ENCODE assay signal across 24 cellular contexts in genomic region chr9:17013010-17013409, GRCh38.
DNase-seq lines count a peak whose midpoint lies in the region; ATAC-seq, FAIRE-seq and TF ChIP-seq lines count a peak whose summit lies in the region.
"Had no signal": no experiment of that assay in that cellular context is flagged by ENCODE, and none has a peak within 500 bp of the region (broad histone marks: within the 10 kb centered on the region; RNA-seq: fewer than 3 reads in every experiment).

No MANE protein-coding gene starts in this region.

- no peak overlapping the region for H4K91ac ChIP-seq in H1 (replicated peaks; ENCODE audit: insufficient read length, low read length)

- H3K4me3 ChIP-seq in RWPE2 (ENCODE audit: severe bottlenecking) (no peak overlapping the region), H1 (ENCODE audit: extremely low read depth in 1 of 4, insufficient read depth in 2 of 4, low read depth in 3 of 4, low read length in 4 of 4) (no peak overlapping the region), keratinocyte (ENCODE audit: control insufficient read depth in 2 of 3, extremely low read depth in 1 of 3, insufficient read depth in 2 of 3, low read depth in 1 of 3, low read length in 3 of 3) (no peak overlapping the region)
- H3K4me3 ChIP-seq: GM23248 had no signal

- DNase-seq in RWPE2 (ENCODE audit: low spot score) (no peak), H1 (ENCODE audit: low read depth in 1 of 2, low spot score in 2 of 2) (no peak), keratinocyte (ENCODE audit: low read depth, low spot score) (peak; percentile 65), urothelium cell line (ENCODE audit: low spot score) (peak; percentile 6)
- DNase-seq: ACHN; BE2C; C1 segment of cervical spinal cord; Caco-2; CD4-positive, CD25-positive, alpha-beta regulatory T cell; CD8-positive, alpha-beta memory T cell; GM23248; H7; HFFc6; KG1 had no signal

- dilution Hi-C loops in keratinocyte (cut with MboI; ENCODE audit: extremely low pct_ligation_motif_present, low sequenced_read_pairs): no loop called here

- no peak overlapping the region for H3K4me2 ChIP-seq in H1 (ENCODE audit: insufficient read depth in 1 of 2, low read depth in 2 of 2, low read length in 2 of 2)
- peak overlapping the region; percentile 30 for H3K4me2 ChIP-seq in keratinocyte (ENCODE audit: control insufficient read depth, extremely low read depth, insufficient read depth, low read depth, low read length)

- H4K8ac ChIP-seq in H1 (ENCODE audit: extremely low read depth, insufficient read depth, low read length): no peak overlapping the region

- H3K9ac ChIP-seq in H1 (replicated peaks in 1 of 4; ENCODE audit: extremely low read depth in 1 of 4, low read depth in 3 of 4, low read length in 3 of 4) (no peak overlapping the region), keratinocyte (ENCODE audit: control insufficient read depth, extremely low read depth, insufficient read depth, low read length) (peak overlapping the region; percentile 17)
- H3K9ac ChIP-seq: GM23248 had no signal

- H3K4ac ChIP-seq in H1 (replicated peaks; ENCODE audit: insufficient read length, low read depth, low read length): no peak overlapping the region

- no peaks in the 10 kb centered on the region for H3K9me1 ChIP-seq in keratinocyte (ENCODE audit: control insufficient read depth, extremely low read depth, insufficient read depth, low read length)

- no peak for TF ChIP-seq EP300 in H1 (IDR thresholded peaks at IDR 0.05; ENCODE audit: borderline replicate concordance in 1 of 2, low read depth in 2 of 2, low read length in 2 of 2)

- no peak overlapping the region for H3K14ac ChIP-seq in H1 (ENCODE audit: insufficient read length)

- no peak for FAIRE-seq in H1 (lab: Jason Lieb, UNC)
- FAIRE-seq in keratinocyte (lab: Jason Lieb, UNC): peak; percentile 93
- no peak for FAIRE-seq in urothelium cell line (lab: Jason Lieb, UNC)
- FAIRE-seq: A204.1, D721Med, G401.6, GM12892, GM18507, GM19239 had no signal

- no peak overlapping the region for H2BK20ac ChIP-seq in H1 (ENCODE audit: low read length)

- no peaks in the 10 kb centered on the region for H3K9me3 ChIP-seq in RWPE2 (ENCODE audit: severe bottlenecking)
- no peaks in the 10 kb centered on the region for H3K9me3 ChIP-seq in H1 (ENCODE audit: insufficient read depth in 2 of 2, low read depth in 1 of 2, low read length in 1 of 2)
- no peaks in the 10 kb centered on the region for H3K9me3 ChIP-seq in keratinocyte (ENCODE audit: control insufficient read depth, low read depth, low read length)
- H3K9me3 ChIP-seq: BE2C, Caco-2 had no signal

- CTCF ChIA-PET in H1 (lab: Charles Lee; ENCODE audit: partially characterized antibody): interaction anchor here (1.6 kb wide), 1 partner anchor 9 kb away, joined by 5 read pairs; no protein-coding TSS in a partner anchor

- H4K20me1 ChIP-seq in H1 (replicated peaks in 1 of 2; ENCODE audit: control insufficient read depth in 1 of 2, insufficient read depth in 2 of 2, low read length in 2 of 2) (no peaks in the 10 kb centered on the region), keratinocyte (ENCODE audit: control insufficient read depth, extremely low read depth, insufficient read depth, low read length) (no peaks in the 10 kb centered on the region)

- H3K4me1 ChIP-seq in RWPE2 (ENCODE audit: insufficient read depth, poor library complexity, severe bottlenecking): no peaks in the 10 kb centered on the region
- H3K4me1 ChIP-seq in H1 (replicated peaks in 1 of 4; ENCODE audit: control insufficient read depth in 3 of 4, insufficient read depth in 4 of 4, low read length in 3 of 4): no peaks in the 10 kb centered on the region
- peaks cover 20% of the 10 kb centered on the region for H3K4me1 ChIP-seq in keratinocyte (ENCODE audit: control insufficient read depth, extremely low read depth, insufficient read depth, low read length)
- H3K4me1 ChIP-seq: Caco-2 had no signal

- no peak overlapping the region for H3K18ac ChIP-seq in H1 (ENCODE audit: extremely low read depth, low read length)

- POLR2A ChIA-PET in H1 (lab: Charles Lee; ENCODE audit: partially characterized antibody): no interaction called here

- H3K79me2 ChIP-seq in H1 (ENCODE audit: control insufficient read depth in 1 of 2, insufficient read depth in 2 of 2, low read length in 2 of 2) (no peaks in the 10 kb centered on the region), keratinocyte (ENCODE audit: control insufficient read depth, insufficient read depth, low read length) (no peaks in the 10 kb centered on the region)

- no peak overlapping the region for H3K56ac ChIP-seq in H1 (replicated peaks; ENCODE audit: insufficient read length, low read depth, low read length)

- H2AK5ac ChIP-seq in H1 (ENCODE audit: low read depth, low read length): no peak overlapping the region

- no peak overlapping the region for H3K27ac ChIP-seq in RWPE2 (ENCODE audit: poor library complexity, severe bottlenecking)
- no peak overlapping the region for H3K27ac ChIP-seq in H1 (ENCODE audit: low read depth, low read length)
- H3K27ac ChIP-seq in keratinocyte (ENCODE audit: control insufficient read depth, insufficient read depth, low read length): peak overlapping the region; percentile 54
- H3K27ac ChIP-seq: GM23248 had no signal

- TF ChIP-seq RAD21 in H1 (IDR thresholded peaks at IDR 0.05 in 1 of 2, conservative IDR thresholded peaks at IDR 0.05 in 1 of 2; ENCODE audit: low read depth in 2 of 2, low read length in 2 of 2): no peak

- no peaks in the 10 kb centered on the region for H3K36me3 ChIP-seq in RWPE2 (ENCODE audit: low read depth)
- H3K36me3 ChIP-seq in H1 (ENCODE audit: control insufficient read depth in 2 of 4, insufficient read depth in 4 of 4, low read length in 3 of 4): no peaks in the 10 kb centered on the region
- H3K36me3 ChIP-seq in keratinocyte (ENCODE audit: control insufficient read depth in 2 of 2, extremely low read depth in 1 of 2, insufficient read depth in 2 of 2, low read length in 2 of 2): no peaks in the 10 kb centered on the region
- H3K36me3 ChIP-seq: BE2C had no signal

- no peaks in the 10 kb centered on the region for H3K79me1 ChIP-seq in H1 (ENCODE audit: low read depth, low read length)

- no peaks in the 10 kb centered on the region for H3K27me3 ChIP-seq in RWPE2 (ENCODE audit: insufficient read depth, poor library complexity, severe bottlenecking)
- no peaks in the 10 kb centered on the region for H3K27me3 ChIP-seq in H1 (replicated peaks in 1 of 4; ENCODE audit: control insufficient read depth in 3 of 4, extremely low read depth in 1 of 4, insufficient read depth in 3 of 4, low read length in 3 of 4)
- H3K27me3 ChIP-seq in keratinocyte (ENCODE audit: control insufficient read depth, extremely low read depth, insufficient read depth, low read length): no peaks in the 10 kb centered on the region
- H3K27me3 ChIP-seq: BE2C had no signal

- no peak overlapping the region for H2BK12ac ChIP-seq in H1 (ENCODE audit: low read depth, low read length)

- no peak overlapping the region for H4K5ac ChIP-seq in H1 (ENCODE audit: insufficient read length, low read depth, low read length)

- H2AFZ ChIP-seq in H1 (ENCODE audit: low read length): peak overlapping the region; percentile 91; the same call in 1 of the 2 replicates
- peak overlapping the region; percentile 66 for H2AFZ ChIP-seq in keratinocyte (ENCODE audit: control insufficient read depth, low read length)
- H2AFZ ChIP-seq: GM23248 had no signal

- no peak overlapping the region for H3K23ac ChIP-seq in H1 (ENCODE audit: insufficient read length)

- TF ChIP-seq CTCF in RWPE2 (IDR thresholded peaks at IDR 0.05; ENCODE audit: poor library complexity, severe bottlenecking): no peak
- TF ChIP-seq CTCF in H1 (IDR thresholded peaks at IDR 0.05; ENCODE audit: control extremely low read depth in 1 of 3, insufficient read depth in 1 of 3, low read depth in 1 of 3, low read length in 3 of 3): no peak
- no peak for TF ChIP-seq CTCF in keratinocyte (optimal IDR thresholded peaks at IDR 0.05 in 1 of 3, IDR thresholded peaks at IDR 0.05 in 1 of 3, conservative IDR thresholded peaks at IDR 0.05 in 1 of 3; ENCODE audit: extremely low read depth in 1 of 3, insufficient read depth in 2 of 3, low read length in 3 of 3)

- no peak for TF ChIP-seq POLR2A in H1 (IDR thresholded peaks at IDR 0.05; ENCODE audit: control extremely low read depth in 1 of 2, low read depth in 2 of 2, low read length in 2 of 2)

- no peak overlapping the region for H2BK120ac ChIP-seq in H1 (replicated peaks; ENCODE audit: low read depth, low read length)

- 76% methylated on average over 3 of the region's 3 CpGs; no CpG with 5 or more reads in 1 of the 2 experiments for WGBS in H1 (ENCODE audit: extremely low coverage in 1 of 2, insufficient coverage in 1 of 2, insufficient read length in 1 of 2, insufficient replicate concordance in 2 of 2, low coverage in 1 of 2, low lambda C conversion rate in 2 of 2, missing lambda C conversion rate in 1 of 2), 2 experiments

- H3K23me2 ChIP-seq in H1 (ENCODE audit: low read depth, low read length): no peaks in the 10 kb centered on the region

- H2BK5ac ChIP-seq in H1 (ENCODE audit: low read depth, low read length): no peak overlapping the region

- ATAC-seq in RWPE2 (ENCODE audit: low read depth) (peak; percentile 64; the same call in 1 of the 3 replicates), HG03159 (IDR thresholded peaks at IDR 0.05; ENCODE audit: unreplicated experiment) (no peak), GM18511 (IDR thresholded peaks at IDR 0.05; ENCODE audit: unreplicated experiment) (no peak), GM18520 (IDR thresholded peaks at IDR 0.05; ENCODE audit: unreplicated experiment) (no peak)
- ATAC-seq: HCT116 had no signal

- no peak overlapping the region for H2BK15ac ChIP-seq in H1 (ENCODE audit: low read length)

TF ChIP-seq in H1, 55 proteins besides CTCF, POLR2A, EP300 and RAD21 (continues in another document):
- TF ChIP-seq CREB1 (IDR thresholded peaks at IDR 0.05) (no peak), RXRA (IDR thresholded peaks at IDR 0.05; ENCODE audit: insufficient read depth, low read depth, low read length) (no peak), BACH1 (IDR thresholded peaks at IDR 0.05; ENCODE audit: low read length) (no peak), POLR2AphosphoS5 (IDR thresholded peaks at IDR 0.05; ENCODE audit: low read depth, low read length) (no peak), EGR1 (IDR thresholded peaks at IDR 0.05; ENCODE audit: borderline replicate concordance, low read depth, low read length) (no peak), KDM1A (IDR thresholded peaks at IDR 0.05; ENCODE audit: borderline replicate concordance, low read length) (no peak), ATF3 (IDR thresholded peaks at IDR 0.05; ENCODE audit: insufficient read depth, low read depth, low read length) (no peak), HDAC2 (IDR thresholded peaks at IDR 0.05; ENCODE audit: borderline replicate concordance in 1 of 2, low read depth in 2 of 2, low read length in 2 of 2) (no peak), JUND (IDR thresholded peaks at IDR 0.05; ENCODE audit: low read length) (no peak), FOSL1 (IDR thresholded peaks at IDR 0.05; ENCODE audit: insufficient read depth, low read depth, low read length) (no peak), JUN (IDR thresholded peaks at IDR 0.05; ENCODE audit: low read depth, low read length) (no peak)

Comparison
In these comparisons a context has a peak if more than half of its experiments do, and no peak if none do; other contexts are left out.
1. DNase-seq: peak in keratinocyte (single experiment) and urothelium cell line (single experiment); none in RWPE2 (single experiment) and H1 (0 of 2).